9 cellular contexts compared by ENCODE assay signal in genomic region chr16:1645914-1646525, GRCh38. TPM values are rescaled to one million over a fixed set of nuclear protein-coding genes. Genes with fewer than 3 reads are reported as not detected.
A peak's percentile ranks its signal among the peaks of the same experiment; 100 is the strongest.
DNase-seq lines count a peak whose midpoint lies in the region; ATAC-seq and TF ChIP-seq lines count a peak whose summit lies in the region.
"Had no signal": no experiment of that assay in that cellular context is flagged by ENCODE, and none has a peak within 500 bp of the region (broad histone marks: within the 10 kb centered on the region; RNA-seq: fewer than 3 reads in every experiment).

No MANE protein-coding gene starts in this region.

- H3K4me3 ChIP-seq in stomach = no peak overlapping the region

- peaks cover 4% of the 10 kb centered on the region for H3K4me1 Mint-ChIP-seq in type B pancreatic cell (ENCODE audit: unreplicated experiment)

- no peaks in the 10 kb centered on the region for H3K9me3 Mint-ChIP-seq in type B pancreatic cell

- H3K36me3 Mint-ChIP-seq in type B pancreatic cell = peaks cover 26% of the 10 kb centered on the region

- TF ChIP-seq CTCF in type B pancreatic cell (conservative IDR thresholded peaks at IDR 0.05) (no peak), stomach (IDR thresholded peaks at IDR 0.05) (no peak)

- H3K27me3 Mint-ChIP-seq in type B pancreatic cell = peaks cover 5% of the 10 kb centered on the region

- H3K27ac ChIP-seq in stomach = no peak overlapping the region

- peak overlapping the region; percentile 59 for H3K27ac Mint-ChIP-seq in type B pancreatic cell

- no peaks in the 10 kb centered on the region for H3K9me3 ChIP-seq in stomach

- DNase-seq in SIG-M5 treated with dmso at 0.1 percent for 504 hours (lab: John Stamatoyannopoulos, UW; ENCODE audit: unreplicated experiment) = peak; percentile 44
- no peak for DNase-seq in SIG-M5 (lab: John Stamatoyannopoulos, UW)
- peak; percentile 15 for DNase-seq in activated CD8-positive, alpha-beta memory T cell treated with anti-CD3 and anti-CD28 coated beads, Interleukin-2, amount 50 U/mL, for 24 hours (ENCODE audit: extremely low read depth)
- DNase-seq in iris pigment epithelial cell (ENCODE audit: low read depth) = peak; percentile 64
- no peak for DNase-seq in type B pancreatic cell (ENCODE audit: extremely low spot score, unreplicated experiment)
- no peak for DNase-seq in stomach
- DNase-seq: NCI-H526 treated with DMSO at 0.1 percent for 48 hours had no signal

- WGBS in stomach, 5 donors = 69 to 85% (median 77%) methylated on average over 13 of the region's 13 CpGs

- H3K4me3 Mint-ChIP-seq in type B pancreatic cell = no peak overlapping the region

- no peak for TF ChIP-seq EP300 in stomach (IDR thresholded peaks at IDR 0.05)

- intact Hi-C loops in stomach (cut with DNase I; ENCODE audit: low total_unique reads) = no loop called here

- no peaks in the 10 kb centered on the region for H3K27me3 ChIP-seq in stomach

- no peak for ATAC-seq in GM21423 (IDR thresholded peaks at IDR 0.05; ENCODE audit: unreplicated experiment)
- no peak for ATAC-seq in GM21515 (IDR thresholded peaks at IDR 0.05; ENCODE audit: unreplicated experiment)

- no peak for TF ChIP-seq POLR2A in stomach (IDR thresholded peaks at IDR 0.05)

- peaks cover 0 to 6% (median 0%) of the 10 kb centered on the region in 4 donors for H3K4me1 ChIP-seq in stomach

- H3K36me3 ChIP-seq in stomach = peaks cover 30 to 89% (median 87%) of the 10 kb centered on the region in 4 donors

RNA-seq across cellular contexts. Expression of gene JPT2, which starts 32.1 kb away (rescaled TPM):
- 116 and 132 TPM in 2 replicates for total RNA-seq in type B pancreatic cell (ENCODE audit: low replicate concordance)
- total RNA-seq in stomach = 100 to 1,000 TPM in 1 of 5 donors, 10 to 100 TPM in 4; 13.4 to 118 (median 49.3) TPM
- 10 to 100 TPM; 24.3 to 34.4 (median 24.4) TPM for polyA plus RNA-seq in stomach

RNA-seq across cellular contexts. Expression of gene CRAMP1, which starts 33.9 kb away (rescaled TPM):
- total RNA-seq in type B pancreatic cell (ENCODE audit: low replicate concordance) (29.0 and 31.4 TPM in 2 replicates), stomach (10 to 100 TPM in 4 of 5 donors, 1 to 10 TPM in 1; 9.9 to 28.1 (median 14.6) TPM)
- polyA plus RNA-seq in stomach = 1 to 10 TPM; 3.4 to 4.6 (median 4.6) TPM

RNA-seq across cellular contexts. Expression of gene IFT140, which starts 34.1 kb away (rescaled TPM):
- total RNA-seq in type B pancreatic cell (ENCODE audit: low replicate concordance) (27.9 and 55.1 TPM in 2 replicates), stomach (10 to 100 TPM in 3 of 5 donors, 1 to 10 TPM in 2; 4.7 to 19.7 (median 17.4) TPM)
- polyA plus RNA-seq in stomach = 1 to 10 TPM; 5.8 to 8.5 (median 8.0) TPM

RNA-seq across cellular contexts. Expression of gene MAPK8IP3, which starts 60.0 kb away (rescaled TPM):
- 50.4 and 97.5 TPM in 2 replicates for total RNA-seq in type B pancreatic cell (ENCODE audit: low replicate concordance)
- 100 to 1,000 TPM in 3 of 5 donors, 10 to 100 TPM in 2; 42.6 to 320 (median 133) TPM for total RNA-seq in stomach
- 10 to 100 TPM; 10.1 to 38.9 (median 29.9) TPM for polyA plus RNA-seq in stomach

Comparison
In these comparisons a context has a peak if more than half of its experiments do, and no peak if none do; other contexts are left out.
1. DNase-seq: peak in SIG-M5 treated with dmso at 0.1 percent for 504 hours (single experiment), activated CD8-positive, alpha-beta memory T cell treated with anti-CD3 and anti-CD28 coated beads, Interleukin-2, amount 50 U/mL, for 24 hours (single experiment) and iris pigment epithelial cell (single experiment); none in SIG-M5 (single experiment), type B pancreatic cell (single experiment) and stomach (single experiment).